Comparison of ENCODE assay signal across 13 cellular contexts in the genomic region with DNA sequence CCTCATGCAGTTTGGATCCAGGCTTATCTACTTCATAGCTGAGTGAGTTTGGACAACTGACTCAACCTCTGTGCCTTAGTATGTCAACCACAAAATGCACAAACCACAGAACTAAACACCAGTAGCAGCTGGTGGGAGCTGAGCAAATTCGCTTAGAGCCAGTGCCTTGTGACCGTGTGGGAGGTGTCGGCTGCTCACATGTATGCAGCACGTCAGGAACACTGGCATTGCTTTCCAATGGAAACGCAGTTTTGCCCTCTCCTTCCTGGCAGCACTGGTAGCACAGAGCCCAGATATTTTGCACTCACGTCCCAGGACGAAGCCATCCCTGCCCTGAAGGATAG. TPM values are rescaled to one million over a fixed set of nuclear protein-coding genes. Genes with fewer than 3 reads are reported as not detected.
DNase-seq lines count a peak whose midpoint lies in the region; ATAC-seq and TF ChIP-seq lines count a peak whose summit lies in the region.
"Had no signal": no experiment of that assay in that cellular context is flagged by ENCODE, and none has a peak within 500 bp of the region (broad histone marks: within the 10 kb centered on the region; RNA-seq: fewer than 3 reads in every experiment).

No MANE protein-coding gene starts in this region.

- TF ChIP-seq CTCF in AG10803 (conservative IDR thresholded peaks at IDR 0.05; ENCODE audit: low read length) (no peak), HFFc6 (IDR thresholded peaks at IDR 0.05) (no peak)

- H3K27ac Mint-ChIP-seq in HFFc6 = no peak overlapping the region
- no peak overlapping the region for H3K27ac Mint-ChIP-seq in naive thymus-derived CD8-positive, alpha-beta T cell
- H3K27ac Mint-ChIP-seq: CD8-positive, alpha-beta memory T cell had no signal

- no peak for ATAC-seq in naive thymus-derived CD8-positive, alpha-beta T cell
- no peak for ATAC-seq in HG02759 (IDR thresholded peaks at IDR 0.05; ENCODE audit: unreplicated experiment)

- H3K27me3 ChIP-seq in mucosa of stomach (ENCODE audit: control insufficient read depth, insufficient read depth, low read length) = no peaks in the 10 kb centered on the region
- H3K27me3 ChIP-seq: right atrium auricular region had no signal

- no peak overlapping the region for H3K4me3 Mint-ChIP-seq in HFFc6
- H3K4me3 Mint-ChIP-seq in naive thymus-derived CD8-positive, alpha-beta T cell = no peak overlapping the region
- H3K4me3 Mint-ChIP-seq: CD8-positive, alpha-beta memory T cell had no signal

- peak; percentile 30 for DNase-seq in AG10803 (ENCODE audit: low read depth)
- DNase-seq in HFFc6 = peak; percentile 8
- peak in 35 of 58 donors; percentile 3 to 73 (median 29) for DNase-seq in anterior cingulate cortex (lab: John Stamatoyannopoulos, UW)
- no peak for DNase-seq in HEK293T (ENCODE audit: extremely low spot score)
- no peak for DNase-seq in naive thymus-derived CD8-positive, alpha-beta T cell
- no peak for DNase-seq in HPDE6-E6E7 (ENCODE audit: extremely low spot score)
- DNase-seq: CD8-positive, alpha-beta memory T cell; NCI-H2029; SIG-M5 had no signal

- H3K4me3 ChIP-seq in AG10803 (ENCODE audit: low read length) (no peak overlapping the region), mucosa of stomach (ENCODE audit: low read length) (no peak overlapping the region)
- H3K4me3 ChIP-seq: coronary artery, right atrium auricular region had no signal

- no peaks in the 10 kb centered on the region for H3K4me1 Mint-ChIP-seq in HFFc6 (ENCODE audit: low read depth)
- peaks cover 0 to 2% (median under 1%) of the 10 kb centered on the region in 4 donors for H3K4me1 Mint-ChIP-seq in naive thymus-derived CD8-positive, alpha-beta T cell
- H3K4me1 Mint-ChIP-seq: CD8-positive, alpha-beta memory T cell had no signal

- no peaks in the 10 kb centered on the region for H3K36me3 Mint-ChIP-seq in HFFc6 (ENCODE audit: low read depth)
- H3K36me3 Mint-ChIP-seq in naive thymus-derived CD8-positive, alpha-beta T cell = no peaks in the 10 kb centered on the region
- H3K36me3 Mint-ChIP-seq: CD8-positive, alpha-beta memory T cell had no signal

- peaks cover 14% of the 10 kb centered on the region for H3K27me3 Mint-ChIP-seq in HFFc6 (ENCODE audit: insufficient read depth)
- no peaks in the 10 kb centered on the region for H3K27me3 Mint-ChIP-seq in naive thymus-derived CD8-positive, alpha-beta T cell
- H3K27me3 Mint-ChIP-seq: CD8-positive, alpha-beta memory T cell had no signal

- CTCF ChIA-PET in HEK293T (lab: Yijun Ruan, JAX) = no interaction called here

- H3K9me3 Mint-ChIP-seq in HFFc6 = no peaks in the 10 kb centered on the region
- no peaks in the 10 kb centered on the region for H3K9me3 Mint-ChIP-seq in naive thymus-derived CD8-positive, alpha-beta T cell
- H3K9me3 Mint-ChIP-seq: CD8-positive, alpha-beta memory T cell had no signal

- peak overlapping the region; percentile 28 for H3K9ac ChIP-seq in mucosa of stomach (ENCODE audit: low read length)

- H3K9me3 ChIP-seq in mucosa of stomach (ENCODE audit: control insufficient read depth, low read length) = no peaks in the 10 kb centered on the region
- H3K9me3 ChIP-seq: right atrium auricular region had no signal

- H3K4me1 ChIP-seq in mucosa of stomach (ENCODE audit: control insufficient read depth, insufficient read depth, low read length) = peaks cover 65% of the 10 kb centered on the region
- H3K4me1 ChIP-seq: right atrium auricular region had no signal

- no peaks in the 10 kb centered on the region for H3K36me3 ChIP-seq in mucosa of stomach (ENCODE audit: control insufficient read depth, insufficient read depth, low read length)
- H3K36me3 ChIP-seq: right atrium auricular region had no signal

- POLR2A ChIA-PET in HEK293T (lab: Yijun Ruan, JAX) = no interaction called here
- POLR2A ChIA-PET in naive thymus-derived CD8-positive, alpha-beta T cell (lab: Charles Lee) = no interaction called here

TF ChIP-seq in HEK293T, 16 proteins besides CTCF, POLR2A, EP300 and RAD21:
- TF ChIP-seq ZNF384 (IDR thresholded peaks at IDR 0.05) (no peak), FOXM1 (IDR thresholded peaks at IDR 0.05; ENCODE audit: borderline replicate concordance) (no peak), HDGF (IDR thresholded peaks at IDR 0.05; ENCODE audit: borderline replicate concordance) (no peak), SP1 (IDR thresholded peaks at IDR 0.05) (no peak), FOXA1 (IDR thresholded peaks at IDR 0.05) (no peak), NFRKB (IDR thresholded peaks at IDR 0.05) (no peak), FOXK2 (IDR thresholded peaks at IDR 0.05) (no peak), ELF4 (IDR thresholded peaks at IDR 0.05) (no peak), CTBP1 (IDR thresholded peaks at IDR 0.05; ENCODE audit: borderline replicate concordance) (no peak), SUZ12 (IDR thresholded peaks at IDR 0.05) (no peak), LEF1 (IDR thresholded peaks at IDR 0.05; ENCODE audit: borderline replicate concordance) (no peak), ARNT (IDR thresholded peaks at IDR 0.05) (no peak), L3MBTL2 (conservative IDR thresholded peaks at IDR 0.05) (no peak), BHLHE40 (IDR thresholded peaks at IDR 0.05; ENCODE audit: borderline replicate concordance) (no peak), TARDBP (IDR thresholded peaks at IDR 0.05) (no peak)
- TF ChIP-seq, protein P1, sequence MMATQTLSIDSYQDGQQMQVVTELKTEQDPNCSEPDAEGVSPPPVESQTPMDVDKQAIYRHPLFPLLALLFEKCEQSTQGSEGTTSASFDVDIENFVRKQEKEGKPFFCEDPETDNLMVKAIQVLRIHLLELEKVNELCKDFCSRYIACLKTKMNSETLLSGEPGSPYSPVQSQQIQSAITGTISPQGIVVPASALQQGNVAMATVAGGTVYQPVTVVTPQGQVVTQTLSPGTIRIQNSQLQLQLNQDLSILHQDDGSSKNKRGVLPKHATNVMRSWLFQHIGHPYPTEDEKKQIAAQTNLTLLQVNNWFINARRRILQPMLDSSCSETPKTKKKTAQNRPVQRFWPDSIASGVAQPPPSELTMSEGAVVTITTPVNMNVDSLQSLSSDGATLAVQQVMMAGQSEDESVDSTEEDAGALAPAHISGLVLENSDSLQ (IDR thresholded peaks at IDR 0.05) = no peak
TF ChIP-seq in HEK293T: peak in this region for 0.

RNA-seq across cellular contexts. Expression of a gene that starts 8.3 kb away (rescaled TPM):
- total RNA-seq in HFFc6 (2021; fragmentation: NEBNext Ultra II Directional; extraction: Animal tissue kit (Norgen Biotek cat#: 25700)) = under 1 TPM in 4 of 6 experiments, not detected in 2; 0.12 to 0.23 (median 0.18) TPM
- 1 to 10 TPM; 1.7 to 2.9 TPM for total RNA-seq in naive thymus-derived CD8-positive, alpha-beta T cell
- polyA plus RNA-seq in naive thymus-derived CD8-positive, alpha-beta T cell = under 1 TPM in 2 of 3 donors, not detected in 1; 0.17 to 0.25 TPM
- polyA plus RNA-seq: CD8-positive, alpha-beta memory T cell had no signal

RNA-seq across cellular contexts. Expression of a gene that starts 14.7 kb away (rescaled TPM):
- not detected for total RNA-seq in HFFc6 (2021; fragmentation: NEBNext Ultra II Directional; extraction: Animal tissue kit (Norgen Biotek cat#: 25700))
- not detected for total RNA-seq in naive thymus-derived CD8-positive, alpha-beta T cell
- 1 to 10 TPM in 1 of 3 donors, under 1 TPM in 2; 0.17 to 1.8 (median 0.17) TPM for polyA plus RNA-seq in naive thymus-derived CD8-positive, alpha-beta T cell
- total RNA-seq: CD8-positive, alpha-beta memory T cell; right atrium auricular region had no signal

RNA-seq across cellular contexts. Expression of a gene that starts 35.1 kb away (rescaled TPM):
- total RNA-seq in HFFc6 (2021; fragmentation: NEBNext Ultra II Directional; extraction: Animal tissue kit (Norgen Biotek cat#: 25700)) = 1 to 10 TPM in 4 of 6 experiments, under 1 TPM in 2; 0.53 to 2.5 (median 1.4) TPM
- total RNA-seq in naive thymus-derived CD8-positive, alpha-beta T cell = 10 to 100 TPM; 16.2 to 21.3 TPM
- polyA plus RNA-seq in naive thymus-derived CD8-positive, alpha-beta T cell = 10 to 100 TPM in 1 of 3 donors, 1 to 10 TPM in 2; 6.6 to 14.1 (median 7.2) TPM

RNA-seq across cellular contexts. Expression of a gene that starts 38.4 kb away (rescaled TPM):
- 1 to 10 TPM; 2.7 to 4.5 (median 3.0) TPM for total RNA-seq in HFFc6 (2021; fragmentation: NEBNext Ultra II Directional; extraction: Animal tissue kit (Norgen Biotek cat#: 25700))
- 1 to 10 TPM; 2.1 to 2.4 TPM for total RNA-seq in naive thymus-derived CD8-positive, alpha-beta T cell
- under 1 TPM; 0.28 to 0.77 (median 0.49) TPM for polyA plus RNA-seq in naive thymus-derived CD8-positive, alpha-beta T cell

RNA-seq across cellular contexts. Expression of a gene that starts 43.9 kb away (rescaled TPM):
- total RNA-seq in HFFc6 (2021; fragmentation: NEBNext Ultra II Directional; extraction: Animal tissue kit (Norgen Biotek cat#: 25700)) = 1 to 10 TPM; 3.8 to 5.7 (median 4.4) TPM
- 10 to 100 TPM; 63.1 to 66.6 TPM for total RNA-seq in naive thymus-derived CD8-positive, alpha-beta T cell
- polyA plus RNA-seq in naive thymus-derived CD8-positive, alpha-beta T cell = 10 to 100 TPM; 37.5 to 97.8 (median 63.1) TPM

Comparison
In these comparisons a context has a peak if more than half of its experiments do, and no peak if none do; other contexts are left out.
1. DNase-seq: peak in AG10803 (single experiment), HFFc6 (single experiment) and anterior cingulate cortex (35 of 58); none in HEK293T (single experiment), naive thymus-derived CD8-positive, alpha-beta T cell (0 of 10) and HPDE6-E6E7 (single experiment).
2. RNA of a gene that starts 35.1 kb away (total RNA-seq): 16.2 to 21.3 TPM in naive thymus-derived CD8-positive, alpha-beta T cell; 0.53 to 2.5 TPM in HFFc6; every median in the first group is over 4 times any median in the second.